In genomic region chr18:14177540-14178303, GRCh38 we compare ENCODE assay signal across 1 cellular context. TPM values are rescaled to one million over a fixed set of nuclear protein-coding genes. Genes with fewer than 3 reads are reported as not detected.
"Had no signal": no experiment of that assay in that cellular context is flagged by ENCODE, and none has a peak within 500 bp of the region (broad histone marks: within the 10 kb centered on the region; RNA-seq: fewer than 3 reads in every experiment).

No MANE protein-coding gene starts in this region.

RNA-seq across cellular contexts. Expression of gene ZNF519, which starts 45.5 kb away (rescaled TPM):
- total RNA-seq: ascending aorta had no signal
